In genomic region chr10:50577681-50578350, GRCh38 we compare ENCODE assay signal across 9 cellular contexts. TPM values are rescaled to one million over a fixed set of nuclear protein-coding genes. Genes with fewer than 3 reads are reported as not detected.
DNase-seq lines count a peak whose midpoint lies in the region; ATAC-seq and TF ChIP-seq lines count a peak whose summit lies in the region.
"Had no signal": no experiment of that assay in that cellular context is flagged by ENCODE, and none has a peak within 500 bp of the region (broad histone marks: within the 10 kb centered on the region; RNA-seq: fewer than 3 reads in every experiment).

No MANE protein-coding gene starts in this region.

- ATAC-seq in foreskin keratinocyte = no peak
- ATAC-seq: naive thymus-derived CD8-positive, alpha-beta T cell had no signal

- H3K4me1 ChIP-seq in HAP-1 (peaks cover 10% of the 10 kb centered on the region), foreskin keratinocyte (no peaks in the 10 kb centered on the region)

- in situ Hi-C loops in HAP-1 (cut with MboI; ENCODE audit: low sequenced_read_pairs) = no loop called here

- no peaks in the 10 kb centered on the region for H3K9me3 ChIP-seq in HAP-1

- H3K27ac ChIP-seq in foreskin keratinocyte = no peak overlapping the region

- peak; percentile 66 to 75 for DNase-seq in AML-193 (lab: John Stamatoyannopoulos, UW)
- DNase-seq in HAP-1 (ENCODE audit: low spot score in 2 of 2) = peak; percentile 34 to 42
- DNase-seq in UCSD-AML1 (lab: John Stamatoyannopoulos, UW; ENCODE audit: unreplicated experiment) = peak; percentile 52
- peak; percentile 77 for DNase-seq in iris pigment epithelial cell (ENCODE audit: low read depth)
- no peak for DNase-seq in kidney glomerular epithelial cell (lab: John Stamatoyannopoulos, UW)
- no peak for DNase-seq in NCI-H446 treated with DMSO at 0.1 percent for 48 hours (lab: John Stamatoyannopoulos, UW)
- DNase-seq in NCI-H1694 (lab: John Stamatoyannopoulos, UW) = no peak
- no peak for DNase-seq in foreskin keratinocyte

- no peak overlapping the region for H3K4me3 ChIP-seq in HAP-1

- no peak for TF ChIP-seq CTCF in foreskin keratinocyte (conservative IDR thresholded peaks at IDR 0.05)

- no peaks in the 10 kb centered on the region for H3K36me3 ChIP-seq in HAP-1 (replicated peaks)

- H3K27me3 ChIP-seq in HAP-1 (ENCODE audit: low read depth) = no peaks in the 10 kb centered on the region
- no peaks in the 10 kb centered on the region for H3K27me3 ChIP-seq in foreskin keratinocyte

RNA-seq across cellular contexts. Expression of gene SGMS1, which starts 45.9 kb away (rescaled TPM):
- 25.3 and 27.3 TPM in 2 replicates for total RNA-seq in foreskin keratinocyte
- 6.7 and 8.3 TPM in 2 replicates for polyA plus RNA-seq in foreskin keratinocyte

Comparison
In these comparisons a context has a peak if more than half of its experiments do, and no peak if none do; other contexts are left out.
1. DNase-seq: peak in AML-193 (2 of 2), HAP-1 (2 of 2), UCSD-AML1 (single experiment) and iris pigment epithelial cell (single experiment); none in kidney glomerular epithelial cell (single experiment), NCI-H446 treated with DMSO at 0.1 percent for 48 hours (single experiment), NCI-H1694 (single experiment) and foreskin keratinocyte (0 of 2).